13 cellular contexts compared by ENCODE assay signal in genomic region chr10:77416327-77417135, GRCh38.
A peak's percentile ranks its signal among the peaks of the same experiment; 100 is the strongest.
DNase-seq lines count a peak whose midpoint lies in the region; ATAC-seq, FAIRE-seq and TF ChIP-seq lines count a peak whose summit lies in the region.
"Had no signal": no experiment of that assay in that cellular context is flagged by ENCODE, and none has a peak within 500 bp of the region (broad histone marks: within the 10 kb centered on the region; RNA-seq: fewer than 3 reads in every experiment).

No MANE protein-coding gene starts in this region.

- H4K5ac ChIP-seq in H1 (ENCODE audit: insufficient read length, low read depth, low read length), result no peak overlapping the region

- H3K79me1 ChIP-seq in H1 (ENCODE audit: low read depth, low read length), result no peaks in the 10 kb centered on the region

- no peak overlapping the region for H3K4me2 ChIP-seq in H1 (ENCODE audit: insufficient read depth in 1 of 2, low read depth in 2 of 2, low read length in 2 of 2)

- no peak overlapping the region for H3K18ac ChIP-seq in H1 (ENCODE audit: extremely low read depth, low read length)

- H2BK5ac ChIP-seq in H1 (ENCODE audit: low read depth, low read length), result no peak overlapping the region

- H3K4me3 ChIP-seq in H1 (ENCODE audit: extremely low read depth in 1 of 4, insufficient read depth in 2 of 4, low read depth in 3 of 4, low read length in 4 of 4), result no peak overlapping the region
- H3K4me3 ChIP-seq in BE2C (ENCODE audit: low read depth, low read length), result no peak overlapping the region

- no peak for TF ChIP-seq RAD21 in H1 (IDR thresholded peaks at IDR 0.05 in 1 of 2, conservative IDR thresholded peaks at IDR 0.05 in 1 of 2; ENCODE audit: low read depth in 2 of 2, low read length in 2 of 2)

- no peaks in the 10 kb centered on the region for H3K4me1 ChIP-seq in H1 (replicated peaks in 1 of 4; ENCODE audit: control insufficient read depth in 3 of 4, insufficient read depth in 4 of 4, low read length in 3 of 4)
- H3K4me1 ChIP-seq in BE2C, result peaks cover 28% of the 10 kb centered on the region

- H4K91ac ChIP-seq in H1 (replicated peaks; ENCODE audit: insufficient read length, low read length), result peak overlapping the region; percentile 44

- ATAC-seq in HG03457 (IDR thresholded peaks at IDR 0.05; ENCODE audit: unreplicated experiment), result no peak
- ATAC-seq: T-helper 17 cell had no signal

- no peak overlapping the region for H3K56ac ChIP-seq in H1 (replicated peaks; ENCODE audit: insufficient read length, low read depth, low read length)

- no peak overlapping the region for H3K4ac ChIP-seq in H1 (replicated peaks; ENCODE audit: insufficient read length, low read depth, low read length)

- no peak overlapping the region for H2BK12ac ChIP-seq in H1 (ENCODE audit: low read depth, low read length)

- H3K14ac ChIP-seq in H1 (ENCODE audit: insufficient read length), result no peak overlapping the region

- H3K9ac ChIP-seq in H1 (replicated peaks in 1 of 4; ENCODE audit: extremely low read depth in 1 of 4, low read depth in 3 of 4, low read length in 3 of 4), result no peak overlapping the region

- TF ChIP-seq CTCF in H1 (IDR thresholded peaks at IDR 0.05; ENCODE audit: control extremely low read depth in 1 of 3, insufficient read depth in 1 of 3, low read depth in 1 of 3, low read length in 3 of 3) (no peak), BE2C (IDR thresholded peaks at IDR 0.05; ENCODE audit: low read depth, low read length) (no peak)

- H2BK20ac ChIP-seq in H1 (ENCODE audit: low read length), result no peak overlapping the region

- no peak overlapping the region for H2AFZ ChIP-seq in H1 (ENCODE audit: low read length)

- H4K20me1 ChIP-seq in H1 (replicated peaks in 1 of 2; ENCODE audit: control insufficient read depth in 1 of 2, insufficient read depth in 2 of 2, low read length in 2 of 2), result no peaks in the 10 kb centered on the region

- no peak for TF ChIP-seq EP300 in H1 (IDR thresholded peaks at IDR 0.05; ENCODE audit: borderline replicate concordance in 1 of 2, low read depth in 2 of 2, low read length in 2 of 2)

- H2AK5ac ChIP-seq in H1 (ENCODE audit: low read depth, low read length), result no peak overlapping the region

- H3K27me3 ChIP-seq in H1 (replicated peaks in 1 of 4; ENCODE audit: control insufficient read depth in 3 of 4, extremely low read depth in 1 of 4, insufficient read depth in 3 of 4, low read length in 3 of 4) (no peaks in the 10 kb centered on the region), BE2C (no peaks in the 10 kb centered on the region)

- no peak for TF ChIP-seq POLR2A in H1 (IDR thresholded peaks at IDR 0.05; ENCODE audit: control extremely low read depth in 1 of 2, low read depth in 2 of 2, low read length in 2 of 2)

- H3K9me3 ChIP-seq in H1 (ENCODE audit: insufficient read depth in 2 of 2, low read depth in 1 of 2, low read length in 1 of 2) (no peaks in the 10 kb centered on the region), BE2C (no peaks in the 10 kb centered on the region)

- FAIRE-seq in H1 (lab: Jason Lieb, UNC), result no peak

- WGBS in H1 (ENCODE audit: extremely low coverage in 1 of 2, insufficient coverage in 1 of 2, insufficient read length in 1 of 2, insufficient replicate concordance in 2 of 2, low coverage in 1 of 2, low lambda C conversion rate in 2 of 2, missing lambda C conversion rate in 1 of 2), 2 experiments, result 86% methylated on average over 14 of the region's 14 CpGs; no CpG with 5 or more reads in 1 of the 2 experiments

- POLR2A ChIA-PET in H1 (lab: Charles Lee; ENCODE audit: partially characterized antibody), result interaction anchor here (1.4 kb wide), 1 partner anchor 9 kb away, joined by 4 read pairs; no protein-coding TSS in a partner anchor

- no peaks in the 10 kb centered on the region for H3K79me2 ChIP-seq in H1 (ENCODE audit: control insufficient read depth in 1 of 2, insufficient read depth in 2 of 2, low read length in 2 of 2)

- no peaks in the 10 kb centered on the region for H3K23me2 ChIP-seq in H1 (ENCODE audit: low read depth, low read length)

- H4K8ac ChIP-seq in H1 (ENCODE audit: extremely low read depth, insufficient read depth, low read length), result no peak overlapping the region

- H3K27ac ChIP-seq in H1 (ENCODE audit: low read depth, low read length), result no peak overlapping the region

- CTCF ChIA-PET in H1 (lab: Charles Lee; ENCODE audit: partially characterized antibody), result interaction anchor here (1.1 to 7.4 kb wide), 7 partner anchors 9 to 242 kb away, joined by 3 to 38 read pairs (median 5); no protein-coding TSS in a partner anchor

- H3K23ac ChIP-seq in H1 (ENCODE audit: insufficient read length), result no peak overlapping the region

- H2BK120ac ChIP-seq in H1 (replicated peaks; ENCODE audit: low read depth, low read length), result no peak overlapping the region

- no peak overlapping the region for H2BK15ac ChIP-seq in H1 (ENCODE audit: low read length)

- peak; percentile 94 for DNase-seq in AG08395 (ENCODE audit: low spot score)
- peak; percentile 98 for DNase-seq in M059J (ENCODE audit: low read depth)
- no peak for DNase-seq in H1 (ENCODE audit: low read depth in 1 of 2, low spot score in 2 of 2)
- DNase-seq in non-pigmented ciliary epithelial cell (ENCODE audit: low read depth), result peak; percentile 62
- DNase-seq in GM19240 (ENCODE audit: insufficient read length, low spot score), result no peak
- DNase-seq in BE2C, result no peak
- no peak for DNase-seq in DMS53 (lab: John Stamatoyannopoulos, UW)
- DNase-seq: activated T-cell treated with anti-CD3 and anti-CD28 coated beads for 4 hours, H9, immature natural killer cell, retina, T-helper 17 cell had no signal

- H3K36me3 ChIP-seq in H1 (ENCODE audit: control insufficient read depth in 2 of 4, insufficient read depth in 4 of 4, low read length in 3 of 4), result no peaks in the 10 kb centered on the region
- no peaks in the 10 kb centered on the region for H3K36me3 ChIP-seq in BE2C

TF ChIP-seq in H1, 55 proteins besides CTCF, POLR2A, EP300 and RAD21:
- TF ChIP-seq TEAD4 (IDR thresholded peaks at IDR 0.05; ENCODE audit: low read depth, low read length) (no peak), RBBP5 (IDR thresholded peaks at IDR 0.05; ENCODE audit: borderline replicate concordance, low read depth, low read length) (no peak), JUN (IDR thresholded peaks at IDR 0.05; ENCODE audit: low read depth, low read length) (no peak), CHD2 (IDR thresholded peaks at IDR 0.05; ENCODE audit: low read length) (no peak), SP4 (IDR thresholded peaks at IDR 0.05; ENCODE audit: low read length) (no peak), MAFK (IDR thresholded peaks at IDR 0.05; ENCODE audit: low read depth, low read length) (no peak), PHF8 (conservative IDR thresholded peaks at IDR 0.05; ENCODE audit: low read depth, low read length) (no peak)
TF ChIP-seq in H1: peak in this region for 0.

Comparison
In these comparisons a context has a peak if more than half of its experiments do, and no peak if none do; other contexts are left out.
1. DNase-seq: peak in AG08395 (single experiment), M059J (single experiment) and non-pigmented ciliary epithelial cell (single experiment); none in H1 (0 of 2), GM19240 (single experiment), BE2C (single experiment) and DMS53 (single experiment).